In genomic region chr11:64642876-64643257, GRCh38 we compare ENCODE assay signal across 12 cellular contexts. TPM values are rescaled to one million over a fixed set of nuclear protein-coding genes. Genes with fewer than 3 reads are reported as not detected.
DNase-seq lines count a peak whose midpoint lies in the region; ATAC-seq, FAIRE-seq and TF ChIP-seq lines count a peak whose summit lies in the region.
"Had no signal": no experiment of that assay in that cellular context is flagged by ENCODE, and none has a peak within 500 bp of the region (broad histone marks: within the 10 kb centered on the region; RNA-seq: fewer than 3 reads in every experiment).

No MANE protein-coding gene starts in this region.

- no peak for TF ChIP-seq POLR2A in endothelial cell of umbilical vein (IDR thresholded peaks at IDR 0.05; ENCODE audit: low read depth, low read length)

- H3K9ac ChIP-seq in endothelial cell of umbilical vein (replicated peaks; ENCODE audit: extremely low read depth, insufficient read depth, low read length) = no peak overlapping the region
- peak overlapping the region; percentile 88 for H3K9ac ChIP-seq in neuronal stem cell (ENCODE audit: low read depth, low read length, poor library complexity)

- no TSS peak for BruUV-seq in endothelial cell of umbilical vein (replicated peaks; lab: Mats Ljungman, UMichigan)

- H3K36me3 ChIP-seq in endothelial cell of umbilical vein (ENCODE audit: control insufficient read depth in 2 of 2, extremely low read depth in 1 of 2, insufficient read depth in 2 of 2, low read length in 2 of 2) (no peaks in the 10 kb centered on the region), neuronal stem cell (replicated peaks in 1 of 2; ENCODE audit: control insufficient read depth in 2 of 2, insufficient read depth in 2 of 2, low read length in 2 of 2) (no peaks in the 10 kb centered on the region), urinary bladder (ENCODE audit: insufficient read depth) (no peaks in the 10 kb centered on the region)

- H3K14ac ChIP-seq in neuronal stem cell (ENCODE audit: low read length) = peak overlapping the region; percentile 65

- H3K4me1 Mint-ChIP-seq in activated naive CD8-positive, alpha-beta T cell treated with anti-CD3 and anti-CD28 coated beads, Interleukin-2, amount 50 U/mL, for 24 hours = peaks cover 2% of the 10 kb centered on the region

- no peak for FAIRE-seq in endothelial cell of umbilical vein (lab: Jason Lieb, UNC)
- FAIRE-seq: A204.1 had no signal

- dilution Hi-C loops in endothelial cell of umbilical vein (cut with MboI; ENCODE audit: extremely low pct_ligation_motif_present, low sequenced_read_pairs) = loop anchor here (25.0 kb wide), 1 partner anchor 131 kb away; no protein-coding TSS in a partner anchor

- H2BK5ac ChIP-seq in neuronal stem cell (ENCODE audit: low read length) = no peak overlapping the region

- peak; percentile 32 for DNase-seq in Right ventricle myocardium inferior (ENCODE audit: missing footprints)
- DNase-seq in left cardiac atrium = no peak
- DNase-seq in endothelial cell of umbilical vein (ENCODE audit: low read depth, low spot score) = no peak
- DNase-seq in neuronal stem cell (ENCODE audit: low spot score) = no peak
- DNase-seq in activated T-cell treated with anti-CD3 and anti-CD28 coated beads for 4 hours = no peak
- no peak for DNase-seq in activated naive CD8-positive, alpha-beta T cell treated with anti-CD3 and anti-CD28 coated beads, Interleukin-2, amount 50 U/mL, for 24 hours
- no peak for DNase-seq in putamen (ENCODE audit: low spot score)
- DNase-seq: activated naive CD8-positive, alpha-beta T cell treated with anti-CD3 and anti-CD28 coated beads, Interleukin-2, amount 10 ng/mL, durations not matched to agents 7 days and 5 days; immature natural killer cell had no signal

- CTCF ChIA-PET in endothelial cell of umbilical vein (lab: Charles Lee) = no interaction called here

- H3K9me3 Mint-ChIP-seq in activated naive CD8-positive, alpha-beta T cell treated with anti-CD3 and anti-CD28 coated beads, Interleukin-2, amount 50 U/mL, for 24 hours = no peaks in the 10 kb centered on the region
- H3K9me3 Mint-ChIP-seq: activated naive CD8-positive, alpha-beta T cell treated with anti-CD3 and anti-CD28 coated beads, Interleukin-2, amount 10 ng/mL, durations not matched to agents 7 days and 5 days; immature natural killer cell had no signal

- H3K4me1 ChIP-seq in endothelial cell of umbilical vein (ENCODE audit: control insufficient read depth, extremely low read depth, insufficient read depth, low read length) = no peaks in the 10 kb centered on the region
- H3K4me1 ChIP-seq in neuronal stem cell (ENCODE audit: control insufficient read depth in 2 of 2, insufficient read depth in 1 of 2, low read depth in 1 of 2, low read length in 2 of 2) = peaks cover 13 to 30% of the 10 kb centered on the region in 2 donors
- no peaks in the 10 kb centered on the region for H3K4me1 ChIP-seq in urinary bladder (ENCODE audit: insufficient read depth)

- intact Hi-C loops in Right ventricle myocardium inferior (cut with DNase I) = no loop called here
- intact Hi-C loops in left cardiac atrium (cut with DNase I) = no loop called here
- intact Hi-C loops in endothelial cell of umbilical vein (cut with micrococcal nuclease) = no loop called here

- no peak overlapping the region for H3K4ac ChIP-seq in neuronal stem cell (ENCODE audit: low read length)

- H3K27ac ChIP-seq in endothelial cell of umbilical vein (ENCODE audit: insufficient read depth, low read depth, low read length) (no peak overlapping the region), neuronal stem cell (replicated peaks; ENCODE audit: low read length) (no peak overlapping the region), urinary bladder (ENCODE audit: low read depth) (no peak overlapping the region)

- peaks cover 58 to 61% of the 10 kb centered on the region in 2 experiments for H3K27me3 ChIP-seq in endothelial cell of umbilical vein (ENCODE audit: control insufficient read depth in 2 of 2, insufficient read depth in 2 of 2, low read length in 2 of 2)
- H3K27me3 ChIP-seq in neuronal stem cell (ENCODE audit: control insufficient read depth in 3 of 3, insufficient read depth in 3 of 3, low read depth in 1 of 3, low read length in 3 of 3) = peaks cover 8 to 54% (median 37%) of the 10 kb centered on the region in 3 experiments

- H3K4me3 ChIP-seq in endothelial cell of umbilical vein (replicated peaks in 1 of 3; ENCODE audit: insufficient read depth in 1 of 3, low read depth in 1 of 3, low read length in 3 of 3) (no peak overlapping the region), neuronal stem cell (ENCODE audit: low read length in 2 of 2) (peak overlapping the region; percentile 48 to 89), urinary bladder (ENCODE audit: low read depth, low read length) (peak overlapping the region; percentile 40)

- POLR2A ChIA-PET in endothelial cell of umbilical vein (lab: Charles Lee) = no interaction called here

- H3K9me1 ChIP-seq in endothelial cell of umbilical vein (replicated peaks; ENCODE audit: control insufficient read depth, extremely low read depth, insufficient read depth, low read length) = no peaks in the 10 kb centered on the region

- no peak for ATAC-seq in Right ventricle myocardium inferior
- no peak for ATAC-seq in left cardiac atrium
- ATAC-seq in activated naive CD8-positive, alpha-beta T cell treated with anti-CD3 and anti-CD28 coated beads, Interleukin-2, amount 50 U/mL, for 24 hours = no peak

- peak overlapping the region; percentile 82 for H2AK5ac ChIP-seq in neuronal stem cell (ENCODE audit: low read depth, low read length)

- no peak overlapping the region for H2AFZ ChIP-seq in endothelial cell of umbilical vein (ENCODE audit: low read depth, low read length)
- H2AFZ ChIP-seq in neuronal stem cell (ENCODE audit: low read length) = peak overlapping the region; percentile 82

- H2BK15ac ChIP-seq in neuronal stem cell (ENCODE audit: low read length) = no peak overlapping the region

- H3K9me3 ChIP-seq in endothelial cell of umbilical vein (replicated peaks; ENCODE audit: control insufficient read depth, insufficient read depth, low read length) (no peaks in the 10 kb centered on the region), neuronal stem cell (replicated peaks in 1 of 2; ENCODE audit: control insufficient read depth in 2 of 2, insufficient read depth in 1 of 2, low read depth in 1 of 2, low read length in 2 of 2) (peaks cover 2 to 3% of the 10 kb centered on the region in 2 donors)

- no peaks in the 10 kb centered on the region for H4K20me1 ChIP-seq in endothelial cell of umbilical vein (replicated peaks; ENCODE audit: control insufficient read depth, extremely low read depth, insufficient read depth, low read length)

- H3K27ac Mint-ChIP-seq in activated naive CD8-positive, alpha-beta T cell treated with anti-CD3 and anti-CD28 coated beads, Interleukin-2, amount 50 U/mL, for 24 hours = no peak overlapping the region
- H3K27ac Mint-ChIP-seq: immature natural killer cell had no signal

- no peak for TF ChIP-seq CTCF in endothelial cell of umbilical vein (IDR thresholded peaks at IDR 0.05; ENCODE audit: extremely low read depth in 1 of 2, insufficient read depth in 1 of 2, low read depth in 1 of 2, low read length in 2 of 2)

- H3K4me2 ChIP-seq in endothelial cell of umbilical vein (ENCODE audit: insufficient read depth, low read length) = no peak overlapping the region
- peak overlapping the region; percentile 91 for H3K4me2 ChIP-seq in neuronal stem cell (ENCODE audit: insufficient read depth, low read length, poor library complexity, severe bottlenecking)

- H2BK12ac ChIP-seq in neuronal stem cell (ENCODE audit: low read length) = no peak overlapping the region

- H3K18ac ChIP-seq in neuronal stem cell (ENCODE audit: low read length) = peak overlapping the region; percentile 98

- peaks cover 30% of the 10 kb centered on the region for H3K27me3 Mint-ChIP-seq in activated naive CD8-positive, alpha-beta T cell treated with anti-CD3 and anti-CD28 coated beads, Interleukin-2, amount 50 U/mL, for 24 hours

- no peak overlapping the region for H3K4me3 Mint-ChIP-seq in activated naive CD8-positive, alpha-beta T cell treated with anti-CD3 and anti-CD28 coated beads, Interleukin-2, amount 50 U/mL, for 24 hours
- H3K4me3 Mint-ChIP-seq: activated naive CD8-positive, alpha-beta T cell treated with anti-CD3 and anti-CD28 coated beads, Interleukin-2, amount 10 ng/mL, durations not matched to agents 7 days and 5 days had no signal

- WGBS in neuronal stem cell (ENCODE audit: extremely low coverage in 2 of 2, insufficient read length in 2 of 2, insufficient replicate concordance in 1 of 2), 2 donors = no CpG with 5 or more reads among the region's 35 CpGs
- 1% methylated on average over 35 of the region's 35 CpGs for WGBS in urinary bladder

- peak overlapping the region; percentile 47 for H2BK120ac ChIP-seq in neuronal stem cell (ENCODE audit: low read depth, low read length)

- H3K79me1 ChIP-seq in neuronal stem cell (ENCODE audit: low read depth, low read length) = peaks cover 7% of the 10 kb centered on the region

- H4K91ac ChIP-seq in neuronal stem cell (ENCODE audit: low read depth, low read length, poor library complexity) = peak overlapping the region; percentile 56

- no peaks in the 10 kb centered on the region for H3K79me2 ChIP-seq in endothelial cell of umbilical vein (ENCODE audit: control insufficient read depth, insufficient read depth, low read length)

- H4K8ac ChIP-seq in neuronal stem cell (ENCODE audit: low read depth, low read length) = no peak overlapping the region

- H3K36me3 Mint-ChIP-seq in activated naive CD8-positive, alpha-beta T cell treated with anti-CD3 and anti-CD28 coated beads, Interleukin-2, amount 50 U/mL, for 24 hours (ENCODE audit: low read depth) = no peaks in the 10 kb centered on the region
- H3K36me3 Mint-ChIP-seq: activated naive CD8-positive, alpha-beta T cell treated with anti-CD3 and anti-CD28 coated beads, Interleukin-2, amount 10 ng/mL, durations not matched to agents 7 days and 5 days had no signal

- H3K23ac ChIP-seq in neuronal stem cell (ENCODE audit: low read depth, low read length, poor library complexity) = peak overlapping the region; percentile 22

TF ChIP-seq in endothelial cell of umbilical vein, 7 proteins besides CTCF, POLR2A, EP300 and RAD21 (continues in another document):
- TF ChIP-seq EZH2 (IDR thresholded peaks at IDR 0.05; ENCODE audit: borderline replicate concordance, low read depth, low read length, severe bottlenecking) = peak; percentile 94

RNA-seq across cellular contexts. Expression of gene SLC22A12, which starts 51.8 kb away (rescaled TPM):
- total RNA-seq in Right ventricle myocardium inferior = not detected
- not detected for total RNA-seq in left cardiac atrium
- total RNA-seq in endothelial cell of umbilical vein = not detected in 2 replicates
- not detected in 2 replicates for polyA plus RNA-seq in endothelial cell of umbilical vein
- polyA plus RNA-seq in endothelial cell of umbilical vein (2011; cell fraction: cytosol; rRNA removed) = not detected in 2 replicates
- polyA plus RNA-seq in endothelial cell of umbilical vein (2011; cell fraction: nucleus; rRNA removed) = not detected in 2 replicates
- not detected in 2 replicates for polyA plus RNA-seq in endothelial cell of umbilical vein (2012)
- not detected in 2 replicates for polyA minus RNA-seq in endothelial cell of umbilical vein
- polyA minus RNA-seq in endothelial cell of umbilical vein (2011; cell fraction: cytosol; rRNA and poly(A)+ RNA removed) = not detected
- not detected in 2 replicates for polyA minus RNA-seq in endothelial cell of umbilical vein (2011; cell fraction: nucleus; rRNA and poly(A)+ RNA removed)
- not detected for polyA plus RNA-seq in neuronal stem cell (2013, experiment 1 of 2)
- not detected for polyA plus RNA-seq in neuronal stem cell (2013, experiment 2 of 2)
- not detected for total RNA-seq in urinary bladder
- not detected for polyA plus RNA-seq in urinary bladder
- total RNA-seq: activated naive CD8-positive, alpha-beta T cell treated with anti-CD3 and anti-CD28 coated beads, Interleukin-2, amount 10 ng/mL, durations not matched to agents 7 days and 5 days; skeletal muscle tissue had no signal
- polyA plus RNA-seq: immature natural killer cell had no signal

Comparison
In these comparisons a context has a peak if more than half of its experiments do, and no peak if none do; other contexts are left out.
1. H3K4me3 ChIP-seq: peak in neuronal stem cell (2 of 2) and urinary bladder (single experiment); none in endothelial cell of umbilical vein (0 of 3).